In genomic region chr4:958314-958665, GRCh38 we compare ENCODE assay signal across 3 cellular contexts.
TF ChIP-seq lines count a peak whose summit lies in the region.

No MANE protein-coding gene starts in this region.

TF ChIP-seq in SK-N-SH, 30 proteins besides CTCF, POLR2A, EP300 and RAD21 (continues in another document):
- no peak for TF ChIP-seq YY1 (IDR thresholded peaks at IDR 0.05; ENCODE audit: low read depth)
- no peak for TF ChIP-seq RCOR1 (IDR thresholded peaks at IDR 0.05; ENCODE audit: low read length)
- no peak for TF ChIP-seq FOXJ3 (CRISPR knock-in tag; IDR thresholded peaks at IDR 0.05)
- no peak for TF ChIP-seq MEF2A (IDR thresholded peaks at IDR 0.05; ENCODE audit: borderline replicate concordance, low read depth)
- TF ChIP-seq MAX (IDR thresholded peaks at IDR 0.05; ENCODE audit: low read depth): no peak
- TF ChIP-seq PBX3 (IDR thresholded peaks at IDR 0.05): no peak
- no peak for TF ChIP-seq REST (IDR thresholded peaks at IDR 0.05; ENCODE audit: low read depth, low read length)
- TF ChIP-seq ZBTB33 (IDR thresholded peaks at IDR 0.05; ENCODE audit: borderline replicate concordance, low read depth): no peak
- TF ChIP-seq CHD2 (IDR thresholded peaks at IDR 0.05; ENCODE audit: low read length, partially characterized antibody): no peak

TF ChIP-seq in SK-N-SH treated with all-trans-retinoic acid at 6 μM for 48 hours, 23 proteins besides CTCF, POLR2A, EP300 and RAD21:
- no peak for TF ChIP-seq ARNTL (CRISPR knock-in tag; IDR thresholded peaks at IDR 0.05; ENCODE audit: borderline replicate concordance, low read depth)
- TF ChIP-seq ZNF70 (CRISPR knock-in tag; IDR thresholded peaks at IDR 0.05): no peak
- TF ChIP-seq TSHZ2 (CRISPR knock-in tag; IDR thresholded peaks at IDR 0.05): no peak
- no peak for TF ChIP-seq PPARA (CRISPR knock-in tag; IDR thresholded peaks at IDR 0.05; ENCODE audit: borderline replicate concordance)
- TF ChIP-seq ZFP30 (CRISPR knock-in tag; IDR thresholded peaks at IDR 0.05): no peak
- TF ChIP-seq SNAI2 (CRISPR knock-in tag; IDR thresholded peaks at IDR 0.05): no peak
- TF ChIP-seq ZC3H10 (CRISPR knock-in tag; IDR thresholded peaks at IDR 0.05): no peak
- TF ChIP-seq PATZ1 (CRISPR knock-in tag; IDR thresholded peaks at IDR 0.05; ENCODE audit: borderline replicate concordance): no peak
- no peak for TF ChIP-seq TOX (CRISPR knock-in tag; IDR thresholded peaks at IDR 0.05; ENCODE audit: borderline replicate concordance)
- TF ChIP-seq CREB5 (CRISPR knock-in tag; IDR thresholded peaks at IDR 0.05; ENCODE audit: low read depth): no peak
- TF ChIP-seq BACH2 (CRISPR knock-in tag; IDR thresholded peaks at IDR 0.05; ENCODE audit: borderline replicate concordance): no peak
- TF ChIP-seq ZNF565 (CRISPR knock-in tag; conservative IDR thresholded peaks at IDR 0.05; ENCODE audit: low read depth): no peak
- no peak for TF ChIP-seq ISL1 (CRISPR knock-in tag; IDR thresholded peaks at IDR 0.05)
- TF ChIP-seq CSRNP3 (CRISPR knock-in tag; IDR thresholded peaks at IDR 0.05): no peak
- TF ChIP-seq GLIS3 (CRISPR knock-in tag; IDR thresholded peaks at IDR 0.05): no peak
- no peak for TF ChIP-seq POU6F1 (CRISPR knock-in tag; IDR thresholded peaks at IDR 0.05; ENCODE audit: borderline replicate concordance, low read depth)

TF ChIP-seq in K562, 482 proteins besides CTCF, POLR2A, EP300 and RAD21:
- TF ChIP-seq RBM22 (IDR thresholded peaks at IDR 0.05; ENCODE audit: low read depth, low read length, poor library complexity, severe bottlenecking) (peak; percentile 13), RBFOX2 (IDR thresholded peaks at IDR 0.05; ENCODE audit: low read depth, low read length) (peak; percentile 18; the same call in 1 of the 2 replicates), SNIP1 (IDR thresholded peaks at IDR 0.05; ENCODE audit: low read depth) (no peak), EHMT2 (IDR thresholded peaks at IDR 0.05) (no peak)
